Comparison of ENCODE assay signal across 3 cellular contexts in genomic region chr4:173862754-173863153, GRCh38.
TF ChIP-seq lines count a peak whose summit lies in the region.

No MANE protein-coding gene starts in this region.

TF ChIP-seq in HepG2, 621 proteins besides CTCF, POLR2A, EP300 and RAD21:
- TF ChIP-seq ZFY (CRISPR knock-in tag; IDR thresholded peaks at IDR 0.05) (no peak), ZNF790 (CRISPR knock-in tag; IDR thresholded peaks at IDR 0.05; ENCODE audit: borderline replicate concordance) (no peak), CEBPB (IDR thresholded peaks at IDR 0.05; ENCODE audit: borderline replicate concordance, low read depth, low read length) (peak; percentile 62; the same call in 1 of the 2 replicates)

TF ChIP-seq in IMR-90, 13 proteins besides CTCF, POLR2A, EP300 and RAD21:
- peak; percentile 58; the same call in 1 of the 2 replicates for TF ChIP-seq CEBPB (IDR thresholded peaks at IDR 0.05; ENCODE audit: low read depth, low read length)
- TF ChIP-seq BHLHE40 (IDR thresholded peaks at IDR 0.05; ENCODE audit: low read depth, low read length): no peak
TF ChIP-seq in IMR-90: peak in this region for 1.

TF ChIP-seq in K562, 482 proteins besides CTCF, POLR2A, EP300 and RAD21:
- TF ChIP-seq CEBPG (CRISPR knock-in tag; IDR thresholded peaks at IDR 0.05): no peak
- TF ChIP-seq CEBPG (tag; conservative IDR thresholded peaks at IDR 0.05 in 1 of 2, IDR thresholded peaks at IDR 0.05 in 1 of 2): peak in 1 of 2 experiments; percentile 73; a peak in 2 of 4 replicates
- peak; percentile 81 for TF ChIP-seq CEBPB (tag; IDR thresholded peaks at IDR 0.05)
- TF ChIP-seq SMARCB1 (IDR thresholded peaks at IDR 0.05; ENCODE audit: insufficient read length, low read depth): no peak
- TF ChIP-seq C11orf30 (IDR thresholded peaks at IDR 0.05; ENCODE audit: low read depth): no peak
TF ChIP-seq in K562: peak in this region for 2.
